ENCODE assay signal across 1 cellular context in genomic region chr3:164879201-164879600, GRCh38.
TF ChIP-seq lines count a peak whose summit lies in the region.

No MANE protein-coding gene starts in this region.

TF ChIP-seq in H1, 55 proteins besides CTCF, POLR2A, EP300 and RAD21 (continued from another document):
- TF ChIP-seq CEBPB (IDR thresholded peaks at IDR 0.05; ENCODE audit: low read depth, low read length) = no peak
- no peak for TF ChIP-seq HDAC6 (IDR thresholded peaks at IDR 0.05; ENCODE audit: low read depth, low read length)
- no peak for TF ChIP-seq FOSL1 (IDR thresholded peaks at IDR 0.05; ENCODE audit: insufficient read depth, low read depth, low read length)
- no peak for TF ChIP-seq SIN3A (conservative IDR thresholded peaks at IDR 0.05 in 1 of 2, IDR thresholded peaks at IDR 0.05 in 1 of 2; ENCODE audit: low read depth in 1 of 2, low read length in 2 of 2)
- no peak for TF ChIP-seq NRF1 (IDR thresholded peaks at IDR 0.05; ENCODE audit: low read depth, low read length)
- TF ChIP-seq CBX8 (IDR thresholded peaks at IDR 0.05; ENCODE audit: borderline replicate concordance, low read depth, low read length) = no peak
- no peak for TF ChIP-seq NANOG (IDR thresholded peaks at IDR 0.05; ENCODE audit: insufficient read depth, low read depth, low read length, poor library complexity, severe bottlenecking)
- no peak for TF ChIP-seq RBBP5 (IDR thresholded peaks at IDR 0.05; ENCODE audit: borderline replicate concordance, low read depth, low read length)
- no peak for TF ChIP-seq EGR1 (IDR thresholded peaks at IDR 0.05; ENCODE audit: borderline replicate concordance, low read depth, low read length)
- no peak for TF ChIP-seq SP1 (IDR thresholded peaks at IDR 0.05; ENCODE audit: low read depth, low read length)
